Comparison of ENCODE assay signal across 9 cellular contexts in genomic region chr5:149381261-149381985, GRCh38. TPM values are rescaled to one million over a fixed set of nuclear protein-coding genes. Genes with fewer than 3 reads are reported as not detected.
A peak's percentile ranks its signal among the peaks of the same experiment; 100 is the strongest.
DNase-seq lines count a peak whose midpoint lies in the region; ATAC-seq, FAIRE-seq and TF ChIP-seq lines count a peak whose summit lies in the region.
"Had no signal": no experiment of that assay in that cellular context is flagged by ENCODE, and none has a peak within 500 bp of the region (broad histone marks: within the 10 kb centered on the region; RNA-seq: fewer than 3 reads in every experiment).

No MANE protein-coding gene starts in this region.

- no peaks in the 10 kb centered on the region for H3K79me2 ChIP-seq in KMS-11 (ENCODE audit: insufficient read depth, low read depth)

- H3K9me3 ChIP-seq in kidney (ENCODE audit: control insufficient read depth in 1 of 2, low read length in 2 of 2) (no peaks in the 10 kb centered on the region), thoracic aorta (no peaks in the 10 kb centered on the region)

- H3K4me2 ChIP-seq in KMS-11 = no peak overlapping the region

- H3K27me3 ChIP-seq in KMS-11 (ENCODE audit: insufficient read depth, low read depth) = no peaks in the 10 kb centered on the region
- H3K27me3 ChIP-seq in thoracic aorta (replicated peaks; ENCODE audit: insufficient read depth) = no peaks in the 10 kb centered on the region

- H3K4me3 ChIP-seq in KMS-11 (IDR thresholded peaks at IDR 0.05; ENCODE audit: insufficient read depth, low read depth, low read length) (no peak overlapping the region), kidney (ENCODE audit: low read length in 2 of 2) (no peak overlapping the region), thoracic aorta (peak overlapping the region; percentile 61)

- H3K36me3 ChIP-seq in KMS-11 (ENCODE audit: insufficient read depth) (no peaks in the 10 kb centered on the region), kidney (ENCODE audit: control insufficient read depth in 1 of 2, insufficient read depth in 2 of 2, low read length in 2 of 2) (no peaks in the 10 kb centered on the region), thoracic aorta (no peaks in the 10 kb centered on the region)

- H3K4me1 ChIP-seq in KMS-11 (ENCODE audit: low read depth, poor library complexity, severe bottlenecking) = no peaks in the 10 kb centered on the region
- H3K4me1 ChIP-seq in kidney (ENCODE audit: control insufficient read depth in 1 of 2, insufficient read depth in 1 of 2, low read depth in 1 of 2, low read length in 2 of 2) = peaks cover 9 to 10% of the 10 kb centered on the region in 2 donors
- H3K4me1 ChIP-seq in thoracic aorta (ENCODE audit: control insufficient read depth in 1 of 2, low read depth in 2 of 2) = peaks cover 34 to 79% of the 10 kb centered on the region in 2 donors

- H3K27ac ChIP-seq in KMS-11 (no peak overlapping the region), kidney (ENCODE audit: low read depth in 2 of 2, low read length in 2 of 2) (peak overlapping the region; percentile 53 to 79), thoracic aorta (peak overlapping the region; percentile 99 to 100)

- TF ChIP-seq CTCF in KMS-11 (conservative IDR thresholded peaks at IDR 0.05; ENCODE audit: low read depth, low read length) = no peak; the same call in 1 of the 2 replicates
- no peak for TF ChIP-seq CTCF in kidney (IDR thresholded peaks at IDR 0.05; ENCODE audit: borderline replicate concordance, extremely low read depth, insufficient read depth)
- TF ChIP-seq CTCF in thoracic aorta (IDR thresholded peaks at IDR 0.05) = no peak

- no peaks in the 10 kb centered on the region for H4K20me1 ChIP-seq in KMS-11 (ENCODE audit: insufficient read depth)

- FAIRE-seq in kidney (lab: Jason Lieb, UNC) = no peak

- intact Hi-C loops in kidney (cut with DNase I) = no loop called here

- ATAC-seq in GM21526 (IDR thresholded peaks at IDR 0.05; ENCODE audit: low FRiP score, unreplicated experiment) (peak; percentile 4), thoracic aorta (ENCODE audit: insufficient number of reproducible peaks, low FRiP score, low read depth) (no peak), HG03045 (IDR thresholded peaks at IDR 0.05; ENCODE audit: unreplicated experiment) (no peak)

- DNase-seq in kidney (no peak), thoracic aorta (ENCODE audit: low spot score) (no peak), MV-4-11 (lab: John Stamatoyannopoulos, UW) (no peak)
- DNase-seq in stimulated activated CD4-positive, alpha-beta T cell treated with anti-CD3 and anti-CD28 coated beads, Interleukin-4, amount 100 ng/mL, for 1 hour = no peak
- DNase-seq: DMS79 had no signal

- H3K9ac ChIP-seq in KMS-11 = no peak overlapping the region
- peak overlapping the region in 1 of 2 donors; percentile 26 for H3K9ac ChIP-seq in kidney (ENCODE audit: low read length in 2 of 2)

- peak overlapping the region; percentile 47; the same call in 1 of the 2 replicates for H2AFZ ChIP-seq in KMS-11 (ENCODE audit: low read depth)

RNA-seq across cellular contexts. Expression of gene IL17B, which starts 2.3 kb away (rescaled TPM):
- total RNA-seq in kidney = 1.4 TPM
- 4.7 TPM for polyA plus RNA-seq in kidney (ENCODE audit: insufficient read depth, low read depth, low replicate concordance)
- total RNA-seq in thoracic aorta = 1 to 10 TPM; 1.9 to 7.1 TPM
- total RNA-seq: natural killer cell treated with Interleukin-12 subunit alpha and Interleukin-12 subunit beta and Interleukin-15 and Interleukin-18, amount 100 ng/mL, for 72 hours had no signal

RNA-seq across cellular contexts. Expression of gene PCYOX1L, which starts 23.6 kb away (rescaled TPM):
- total RNA-seq in kidney (7.2 TPM), thoracic aorta (1 to 10 TPM; 7.3 to 7.8 TPM)
- polyA plus RNA-seq in kidney (ENCODE audit: insufficient read depth, low read depth, low replicate concordance) = 9.0 TPM

RNA-seq across cellular contexts. Expression of gene GRPEL2, which starts 36.1 kb away (rescaled TPM):
- 16.9 TPM for total RNA-seq in kidney
- 7.6 TPM for polyA plus RNA-seq in kidney (ENCODE audit: insufficient read depth, low read depth, low replicate concordance)
- 1 to 10 TPM; 7.9 to 9.7 TPM for total RNA-seq in thoracic aorta
